In genomic region chr15:62390793-62391543, GRCh38 we compare ENCODE assay signal across 8 cellular contexts. TPM values are rescaled to one million over a fixed set of nuclear protein-coding genes. Genes with fewer than 3 reads are reported as not detected.
A peak's percentile ranks its signal among the peaks of the same experiment; 100 is the strongest.
DNase-seq lines count a peak whose midpoint lies in the region; ATAC-seq, FAIRE-seq and TF ChIP-seq lines count a peak whose summit lies in the region.

No MANE protein-coding gene starts in this region.

- H3K9me3 ChIP-seq in kidney (ENCODE audit: control insufficient read depth in 1 of 2, low read length in 2 of 2), result no peaks in the 10 kb centered on the region
- no peaks in the 10 kb centered on the region for H3K9me3 ChIP-seq in spleen

- H3K27me3 Mint-ChIP-seq in T-helper 2 cell treated with Interferon-gamma antibody and Interleukin-4, amounts not matched to agents 5 μg/mL and 100 μg/mL, for 36 hours (ENCODE audit: low read depth), result peaks cover 34% of the 10 kb centered on the region

- H3K36me3 Mint-ChIP-seq in T-helper 2 cell treated with Interferon-gamma antibody and Interleukin-4, amounts not matched to agents 5 μg/mL and 100 μg/mL, for 36 hours (ENCODE audit: low read depth), result peaks cover 2% of the 10 kb centered on the region

- FAIRE-seq in kidney (lab: Jason Lieb, UNC), result no peak

- H3K27ac ChIP-seq in kidney (ENCODE audit: low read depth in 2 of 2, low read length in 2 of 2) (peak overlapping the region in 1 of 2 donors; percentile 81), spleen (peak overlapping the region; percentile 30 to 83 (median 70))

- ATAC-seq in HG03432 (IDR thresholded peaks at IDR 0.05; ENCODE audit: unreplicated experiment), result peak; percentile 30
- no peak for ATAC-seq in GM21737 (IDR thresholded peaks at IDR 0.05; ENCODE audit: unreplicated experiment)

- WGBS in spleen, 5 donors, result 0 to 1% (median 1%) methylated on average over 27 to 53 of the region's 53 CpGs

- no peaks in the 10 kb centered on the region for H3K36me3 ChIP-seq in kidney (ENCODE audit: control insufficient read depth in 1 of 2, insufficient read depth in 2 of 2, low read length in 2 of 2)
- no peaks in the 10 kb centered on the region for H3K36me3 ChIP-seq in spleen

- H3K9ac ChIP-seq in kidney (ENCODE audit: low read length in 2 of 2), result peak overlapping the region; percentile 66 to 82

- TF ChIP-seq POLR2A in spleen (IDR thresholded peaks at IDR 0.05), result no peak

- TF ChIP-seq CTCF in kidney (IDR thresholded peaks at IDR 0.05; ENCODE audit: borderline replicate concordance, extremely low read depth, insufficient read depth) (peak; percentile 7), spleen (IDR thresholded peaks at IDR 0.05 in 8 of 11, conservative IDR thresholded peaks at IDR 0.05 in 3 of 11) (no peak)

- peak overlapping the region; percentile 72 for H3K27ac Mint-ChIP-seq in T-helper 2 cell treated with Interferon-gamma antibody and Interleukin-4, amounts not matched to agents 5 μg/mL and 100 μg/mL, for 36 hours

- H3K4me1 Mint-ChIP-seq in T-helper 2 cell treated with Interferon-gamma antibody and Interleukin-4, amounts not matched to agents 5 μg/mL and 100 μg/mL, for 36 hours (ENCODE audit: low read depth), result peaks cover 13% of the 10 kb centered on the region

- no peaks in the 10 kb centered on the region for H3K9me3 Mint-ChIP-seq in T-helper 2 cell treated with Interferon-gamma antibody and Interleukin-4, amounts not matched to agents 5 μg/mL and 100 μg/mL, for 36 hours

- intact Hi-C loops in kidney (cut with DNase I), result no loop called here
- intact Hi-C loops in spleen (cut with DNase I; ENCODE audit: low total_unique reads), result no loop called here

- H3K4me3 Mint-ChIP-seq in T-helper 2 cell treated with Interferon-gamma antibody and Interleukin-4, amounts not matched to agents 5 μg/mL and 100 μg/mL, for 36 hours, result peak overlapping the region; percentile 95

- H3K4me1 ChIP-seq in kidney (ENCODE audit: control insufficient read depth in 1 of 2, insufficient read depth in 1 of 2, low read depth in 1 of 2, low read length in 2 of 2) (peaks cover 7 to 10% of the 10 kb centered on the region in 2 donors), spleen (peaks cover 8 to 37% (median 26%) of the 10 kb centered on the region in 6 donors)

- peak; percentile 46 for DNase-seq in activated CD4-positive, alpha-beta T cell treated with anti-CD3 and anti-CD28 coated beads for 48 hours
- no peak for DNase-seq in activated CD4-positive, alpha-beta T cell treated with anti-CD3 and anti-CD28 coated beads, Interleukin-2, amount 50 U/mL, for 4 hours
- peak; percentile 29 for DNase-seq in T-helper 2 cell treated with Interferon-gamma antibody and Interleukin-4, amounts not matched to agents 5 μg/mL and 100 μg/mL, for 36 hours (ENCODE audit: low spot score)
- DNase-seq in cerebellar cortex (ENCODE audit: low spot score) (peak; percentile 47), kidney (peak; percentile 84), spleen (peak; percentile 80)

- peaks cover 0 to 50% (median 10%) of the 10 kb centered on the region in 7 donors for H3K27me3 ChIP-seq in spleen (replicated peaks in 1 of 7)

- H3K4me3 ChIP-seq in kidney (ENCODE audit: low read length in 2 of 2) (peak overlapping the region; percentile 91 to 94), spleen (peak overlapping the region; percentile 60 to 97 (median 92))

RNA-seq across cellular contexts. Expression of gene TLN2, which starts 0.6 kb away (rescaled TPM):
- total RNA-seq in kidney, result 36.5 TPM
- polyA plus RNA-seq in kidney (ENCODE audit: insufficient read depth, low read depth, low replicate concordance), result 26.6 TPM
- 10 to 100 TPM in 2 of 7 donors, 1 to 10 TPM in 5; 4.2 to 12.4 (median 7.5) TPM for total RNA-seq in spleen
- under 1 TPM; 0.52 to 0.83 (median 0.54) TPM for polyA plus RNA-seq in spleen

Comparison
In these comparisons a context has a peak if more than half of its experiments do, and no peak if none do; other contexts are left out.
1. DNase-seq: peak in activated CD4-positive, alpha-beta T cell treated with anti-CD3 and anti-CD28 coated beads for 48 hours (single experiment), T-helper 2 cell treated with Interferon-gamma antibody and Interleukin-4, amounts not matched to agents 5 μg/mL and 100 μg/mL, for 36 hours (single experiment), cerebellar cortex (single experiment), kidney (single experiment) and spleen (single experiment); none in activated CD4-positive, alpha-beta T cell treated with anti-CD3 and anti-CD28 coated beads, Interleukin-2, amount 50 U/mL, for 4 hours (0 of 2).